10 cellular contexts compared by ENCODE assay signal in the genomic region with DNA sequence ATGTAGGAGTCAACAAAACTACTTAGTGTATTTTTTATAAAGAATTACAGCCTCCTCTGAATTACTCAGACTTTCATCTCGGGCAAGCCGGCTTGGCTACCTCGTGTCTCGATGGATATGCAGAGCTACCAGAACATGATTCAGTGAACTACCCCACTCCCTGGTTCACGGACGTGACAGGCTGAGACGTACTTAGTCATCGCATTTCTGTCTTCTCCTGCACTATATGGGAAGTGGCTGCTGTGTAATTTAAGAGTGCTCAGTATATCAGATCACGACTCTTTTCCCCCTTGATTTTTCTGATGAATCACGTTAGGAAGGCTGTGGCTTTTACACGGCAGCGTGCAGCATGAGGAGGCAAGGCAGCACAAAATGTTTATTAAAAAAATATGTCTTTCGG.
DNase-seq lines count a peak whose midpoint lies in the region; ATAC-seq, FAIRE-seq and TF ChIP-seq lines count a peak whose summit lies in the region.
"Had no signal": no experiment of that assay in that cellular context is flagged by ENCODE, and none has a peak within 500 bp of the region (broad histone marks: within the 10 kb centered on the region; RNA-seq: fewer than 3 reads in every experiment).

No MANE protein-coding gene starts in this region.

- intact Hi-C loops in activated CD4-positive, alpha-beta T cell treated with anti-CD3 and anti-CD28 coated beads, Interleukin-2, amount 10 ng/mL, durations not matched to agents 24 days and 14 days (cut with micrococcal nuclease): no loop called here
- intact Hi-C loops in prostate gland (cut with DNase I): no loop called here

- peak overlapping the region; percentile 42 for H3K4me3 Mint-ChIP-seq in activated CD4-positive, alpha-beta T cell treated with anti-CD3 and anti-CD28 coated beads, Interleukin-2, amount 10 ng/mL, durations not matched to agents 24 days and 14 days
- H3K4me3 Mint-ChIP-seq: T-helper 1 cell treated with Interleukin-12 subunit alpha and Interleukin-12 subunit beta and Interleukin-4 antibody, amounts not matched to agents 30 μg/mL and 1 μg/mL, for 36 hours had no signal

- FAIRE-seq in H54 (lab: Jason Lieb, UNC): no peak

- 43% methylated on average over 13 of the region's 13 CpGs for WGBS in prostate gland

- H3K4me3 ChIP-seq in prostate gland: no peak overlapping the region

- TF ChIP-seq POLR2A in H54 (IDR thresholded peaks at IDR 0.05; ENCODE audit: low read depth, low read length): no peak
- TF ChIP-seq POLR2A in prostate gland (IDR thresholded peaks at IDR 0.05): no peak

- peak; percentile 98 for ATAC-seq in esophagus mucosa
- ATAC-seq in GM19351 (IDR thresholded peaks at IDR 0.05; ENCODE audit: unreplicated experiment): no peak

- no peak overlapping the region for H3K27ac Mint-ChIP-seq in activated CD4-positive, alpha-beta T cell treated with anti-CD3 and anti-CD28 coated beads, Interleukin-2, amount 10 ng/mL, durations not matched to agents 24 days and 14 days
- H3K27ac Mint-ChIP-seq: T-helper 1 cell treated with Interleukin-12 subunit alpha and Interleukin-12 subunit beta and Interleukin-4 antibody, amounts not matched to agents 30 μg/mL and 1 μg/mL, for 36 hours had no signal

- peaks cover 11% of the 10 kb centered on the region for H3K4me1 Mint-ChIP-seq in activated CD4-positive, alpha-beta T cell treated with anti-CD3 and anti-CD28 coated beads, Interleukin-2, amount 10 ng/mL, durations not matched to agents 24 days and 14 days

- H3K4me1 ChIP-seq in prostate gland (replicated peaks): no peaks in the 10 kb centered on the region

- H3K27ac ChIP-seq in prostate gland: no peak overlapping the region

- TF ChIP-seq CTCF in prostate gland (IDR thresholded peaks at IDR 0.05): no peak

- peaks cover 3% of the 10 kb centered on the region for H3K27me3 Mint-ChIP-seq in activated CD4-positive, alpha-beta T cell treated with anti-CD3 and anti-CD28 coated beads, Interleukin-2, amount 10 ng/mL, durations not matched to agents 24 days and 14 days

- no peaks in the 10 kb centered on the region for H3K36me3 Mint-ChIP-seq in activated CD4-positive, alpha-beta T cell treated with anti-CD3 and anti-CD28 coated beads, Interleukin-2, amount 10 ng/mL, durations not matched to agents 24 days and 14 days (ENCODE audit: low read depth)

- peaks cover 4% of the 10 kb centered on the region for H3K9me3 Mint-ChIP-seq in activated CD4-positive, alpha-beta T cell treated with anti-CD3 and anti-CD28 coated beads, Interleukin-2, amount 10 ng/mL, durations not matched to agents 24 days and 14 days

- peak; percentile 5 for DNase-seq in H54 (ENCODE audit: insufficient read length, low spot score)
- peak; percentile 62 for DNase-seq in activated CD4-positive, alpha-beta T cell treated with anti-CD3 and anti-CD28 coated beads, Interleukin-2, amount 10 ng/mL, durations not matched to agents 24 days and 14 days
- peak; percentile 59 for DNase-seq in stimulated activated CD4-positive, alpha-beta T cell treated with anti-CD3 and anti-CD28 coated beads, Interleukin-4, amount 100 ng/mL, for 1 hour
- no peak for DNase-seq in prostate gland (ENCODE audit: low spot score)
- no peak for DNase-seq in NCI-H187 treated with DMSO at 0.1 percent for 48 hours (lab: John Stamatoyannopoulos, UW)
- no peak for DNase-seq in MV-4-11 (lab: John Stamatoyannopoulos, UW)
- DNase-seq: midbrain had no signal

- H3K9me3 ChIP-seq in prostate gland: no peaks in the 10 kb centered on the region

- no peaks in the 10 kb centered on the region for H3K36me3 ChIP-seq in prostate gland

- no peaks in the 10 kb centered on the region for H3K27me3 ChIP-seq in prostate gland (replicated peaks; ENCODE audit: insufficient read depth)

Comparison
In these comparisons a context has a peak if more than half of its experiments do, and no peak if none do; other contexts are left out.
1. DNase-seq: peak in H54 (single experiment), activated CD4-positive, alpha-beta T cell treated with anti-CD3 and anti-CD28 coated beads, Interleukin-2, amount 10 ng/mL, durations not matched to agents 24 days and 14 days (single experiment) and stimulated activated CD4-positive, alpha-beta T cell treated with anti-CD3 and anti-CD28 coated beads, Interleukin-4, amount 100 ng/mL, for 1 hour (single experiment); none in prostate gland (single experiment), NCI-H187 treated with DMSO at 0.1 percent for 48 hours (single experiment) and MV-4-11 (single experiment).